Comparison of ENCODE assay signal across 9 cellular contexts in the genomic region with DNA sequence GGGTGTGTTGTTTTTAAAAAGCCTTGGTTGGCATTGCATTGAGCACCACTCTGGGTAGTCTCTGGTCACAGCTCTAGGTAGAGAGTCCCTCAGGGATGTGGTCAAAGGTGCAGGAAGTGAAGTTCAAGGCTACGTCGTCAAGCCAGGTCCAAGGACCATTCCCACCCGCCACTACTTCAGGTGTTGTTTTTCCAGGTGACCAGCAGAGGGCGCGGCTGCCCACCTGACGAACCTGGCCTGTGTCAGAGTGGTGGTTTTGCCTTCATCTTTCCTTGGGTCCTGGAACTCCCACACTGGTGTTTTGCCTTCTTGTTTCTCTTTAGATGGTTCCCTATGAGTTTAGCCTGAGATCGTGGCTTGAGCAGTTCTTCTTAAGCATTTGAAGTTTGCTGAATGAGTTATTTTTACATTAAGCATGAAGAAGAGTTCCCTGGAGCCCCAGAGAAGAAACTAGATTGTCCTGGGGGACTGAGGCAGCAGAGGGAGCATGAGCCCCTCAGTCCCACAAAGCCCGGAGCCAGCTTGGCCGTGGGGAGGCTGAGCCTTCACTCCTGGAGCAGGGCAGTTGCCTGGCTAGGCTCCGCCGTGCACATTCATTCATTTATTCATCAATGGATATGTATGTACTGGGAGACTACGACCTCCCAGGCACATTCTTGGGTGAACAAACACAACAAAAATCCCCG. TPM values are rescaled to one million over a fixed set of nuclear protein-coding genes. Genes with fewer than 3 reads are reported as not detected.
A peak's percentile ranks its signal among the peaks of the same experiment; 100 is the strongest.
DNase-seq lines count a peak whose midpoint lies in the region; ATAC-seq and TF ChIP-seq lines count a peak whose summit lies in the region.
"Had no signal": no experiment of that assay in that cellular context is flagged by ENCODE, and none has a peak within 500 bp of the region (broad histone marks: within the 10 kb centered on the region; RNA-seq: fewer than 3 reads in every experiment).

No MANE protein-coding gene starts in this region.

- ATAC-seq in activated T-cell treated with anti-CD3 and anti-CD28 coated beads, Interleukin-2, amount 50 U/mL, for 4 hours, result no peak

- H3K27me3 Mint-ChIP-seq in activated T-cell treated with anti-CD3 and anti-CD28 coated beads, Interleukin-2, amount 50 U/mL, for 4 hours (ENCODE audit: low read depth), result peaks cover 73% of the 10 kb centered on the region
- H3K27me3 Mint-ChIP-seq in chondrocyte (ENCODE audit: low read depth), result peaks cover 66% of the 10 kb centered on the region

- no peaks in the 10 kb centered on the region for H3K9me3 ChIP-seq in vagina

- DNase-seq in activated T-cell treated with anti-CD3 and anti-CD28 coated beads for 24 hours (ENCODE audit: low read depth) (peak; percentile 2), HuH-7 (ENCODE audit: low spot score) (peak; percentile 91), RWPE1 (ENCODE audit: low spot score) (peak; percentile 87), chondrocyte (ENCODE audit: low spot score) (no peak), midbrain (lab: John Stamatoyannopoulos, UW) (peak; percentile 71), vagina (ENCODE audit: extremely low spot score in 2 of 2) (no peak), hepatic stellate cell (ENCODE audit: low spot score) (no peak)
- no peak for DNase-seq in activated T-cell treated with anti-CD3 and anti-CD28 coated beads, Interleukin-2, amount 50 U/mL, for 4 hours

- H3K36me3 ChIP-seq in vagina, result no peaks in the 10 kb centered on the region

- no peak overlapping the region for H3K4me3 ChIP-seq in vagina

- no peaks in the 10 kb centered on the region for H3K4me1 Mint-ChIP-seq in activated T-cell treated with anti-CD3 and anti-CD28 coated beads, Interleukin-2, amount 50 U/mL, for 4 hours (ENCODE audit: low read depth)
- H3K4me1 Mint-ChIP-seq in chondrocyte (ENCODE audit: low read depth), result no peaks in the 10 kb centered on the region

- H3K4me3 Mint-ChIP-seq in activated T-cell treated with anti-CD3 and anti-CD28 coated beads, Interleukin-2, amount 50 U/mL, for 4 hours, result no peak overlapping the region
- no peak overlapping the region for H3K4me3 Mint-ChIP-seq in chondrocyte (ENCODE audit: unreplicated experiment)
- H3K4me3 Mint-ChIP-seq: dendritic cell treated with granulocyte-macrophage colony-stimulating factor and Interleukin-4, amounts not matched to agents 40 ng/mL and 50 ng/mL, for 4 days had no signal

- no peaks in the 10 kb centered on the region for H3K36me3 Mint-ChIP-seq in activated T-cell treated with anti-CD3 and anti-CD28 coated beads, Interleukin-2, amount 50 U/mL, for 4 hours (ENCODE audit: insufficient read depth)
- no peaks in the 10 kb centered on the region for H3K36me3 Mint-ChIP-seq in chondrocyte (ENCODE audit: low read depth)

- H3K27ac ChIP-seq in RWPE1 (no peak overlapping the region), vagina (no peak overlapping the region)

- intact Hi-C loops in vagina (cut with DNase I), result no loop called here

- no peak overlapping the region for H3K27ac Mint-ChIP-seq in chondrocyte (ENCODE audit: unreplicated experiment)
- H3K27ac Mint-ChIP-seq: dendritic cell treated with granulocyte-macrophage colony-stimulating factor and Interleukin-4, amounts not matched to agents 40 ng/mL and 50 ng/mL, for 4 days had no signal

- H3K4me1 ChIP-seq in vagina, result no peaks in the 10 kb centered on the region

- POLR2A ChIA-PET in RWPE1 (lab: Yijun Ruan, JAX; ENCODE audit: low non-redundant PET), result no interaction called here

- no peaks in the 10 kb centered on the region for H3K9me3 Mint-ChIP-seq in activated T-cell treated with anti-CD3 and anti-CD28 coated beads, Interleukin-2, amount 50 U/mL, for 4 hours
- H3K9me3 Mint-ChIP-seq in chondrocyte (ENCODE audit: low read depth), result no peaks in the 10 kb centered on the region
- H3K9me3 Mint-ChIP-seq: dendritic cell treated with granulocyte-macrophage colony-stimulating factor and Interleukin-4, amounts not matched to agents 40 ng/mL and 50 ng/mL, for 4 days had no signal

- H3K27me3 ChIP-seq in vagina, result peaks cover 2% of the 10 kb centered on the region

- TF ChIP-seq POLR2A in vagina (IDR thresholded peaks at IDR 0.05), result no peak

- CTCF ChIA-PET in RWPE1 (lab: Yijun Ruan, JAX), result interaction anchor here (0.5 to 4.9 kb wide), 25 partner anchors 9 to 372 kb away, joined by 3 to 22 read pairs (median 4); no protein-coding TSS in a partner anchor

- peak; percentile 96 for TF ChIP-seq CTCF in RWPE1 (conservative IDR thresholded peaks at IDR 0.05; ENCODE audit: low read depth)
- peak; percentile 79 for TF ChIP-seq CTCF in chondrocyte (IDR thresholded peaks at IDR 0.05)
- peak; percentile 24 to 48 (median 26) for TF ChIP-seq CTCF in vagina (IDR thresholded peaks at IDR 0.05)

RNA-seq across cellular contexts. Expression of a gene that starts 5.6 kb away (rescaled TPM):
- under 1 TPM in 1 of 3 donors, not detected in 2; 0.11 TPM for total RNA-seq in activated T-cell treated with anti-CD3 and anti-CD28 coated beads, Interleukin-2, amount 50 U/mL, for 4 hours
- total RNA-seq in chondrocyte, result not detected in 3 replicates
- 8.3 TPM for total RNA-seq in vagina

Comparison
In these comparisons a context has a peak if more than half of its experiments do, and no peak if none do; other contexts are left out.
1. DNase-seq: peak in activated T-cell treated with anti-CD3 and anti-CD28 coated beads for 24 hours (single experiment), HuH-7 (single experiment), RWPE1 (single experiment) and midbrain (single experiment); none in activated T-cell treated with anti-CD3 and anti-CD28 coated beads, Interleukin-2, amount 50 U/mL, for 4 hours (single experiment), chondrocyte (single experiment), vagina (0 of 2) and hepatic stellate cell (single experiment).
2. CTCF ChIP-seq: peak in every context shown above with its lines; median percentile 96 in RWPE1; 79 in chondrocyte; 26 in vagina.